In the genomic region with DNA sequence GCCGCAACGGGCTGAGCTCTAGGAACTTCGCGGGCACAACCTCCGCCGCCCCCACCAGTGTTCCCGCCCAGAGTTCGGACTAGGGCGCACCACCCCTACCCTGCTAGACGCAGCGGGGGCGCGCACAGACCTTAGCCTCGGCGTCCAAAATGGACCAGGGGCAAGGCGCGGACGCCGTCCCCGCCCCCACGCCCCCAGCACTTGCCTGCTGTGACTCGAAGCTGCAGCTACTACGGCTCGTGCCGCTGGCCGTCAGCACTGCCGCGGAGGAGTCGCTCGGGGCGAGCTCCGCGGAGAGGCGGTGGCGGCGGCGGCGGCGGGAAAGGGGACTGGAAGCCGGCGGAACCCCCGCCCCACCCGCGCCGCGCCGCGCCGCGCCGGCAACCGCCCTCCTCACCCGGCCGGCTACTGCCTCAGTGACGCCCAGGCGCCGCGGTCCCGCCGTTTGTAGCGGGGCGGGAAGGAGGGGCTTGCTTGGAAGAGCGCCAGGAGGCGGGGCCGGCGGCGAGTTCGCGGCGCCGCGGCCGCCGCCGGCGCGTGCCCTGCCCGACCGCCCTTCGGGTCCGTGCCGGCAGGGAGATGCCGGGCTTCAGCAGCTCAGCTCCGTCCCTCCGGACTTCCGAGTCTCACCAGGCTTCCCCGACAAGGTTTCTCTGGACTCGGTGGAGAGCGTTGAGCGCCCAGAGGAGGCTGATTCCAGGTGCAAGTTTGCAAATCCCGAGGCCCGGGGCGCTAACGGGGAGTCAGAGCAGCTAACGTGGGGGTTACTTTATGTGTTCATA, we compare ENCODE assay signal across 10 cellular contexts. TPM values are rescaled to one million over a fixed set of nuclear protein-coding genes. Genes with fewer than 3 reads are reported as not detected.
A peak's percentile ranks its signal among the peaks of the same experiment; 100 is the strongest.
DNase-seq lines count a peak whose midpoint lies in the region; ATAC-seq and TF ChIP-seq lines count a peak whose summit lies in the region.
"Had no signal": no experiment of that assay in that cellular context is flagged by ENCODE, and none has a peak within 500 bp of the region (broad histone marks: within the 10 kb centered on the region; RNA-seq: fewer than 3 reads in every experiment).

No MANE protein-coding gene starts in this region.

- 0 to 2% methylated on average over 70 to 95 of the region's 95 CpGs for WGBS in heart right ventricle, 2 donors

- intact Hi-C loops in PC-3 (cut with micrococcal nuclease): loop anchor here (5.0 to 10.0 kb wide), 3 partner anchors 89 to 697 kb away; no protein-coding TSS in a partner anchor
- intact Hi-C loops in heart right ventricle (cut with DNase I): loop anchor here in 1 of 10 donors (10.0 kb wide), 1 partner anchor 297 kb away; no protein-coding TSS in a partner anchor

- POLR2A ChIA-PET in PC-3 (lab: Charles Lee; ENCODE audit: unreplicated experiment): no interaction called here

- H3K27ac ChIP-seq in PC-3 (ENCODE audit: low read length) (peak overlapping the region; percentile 34; the same call in 1 of the 2 replicates), heart right ventricle (no peak overlapping the region)

- CTCF ChIA-PET in PC-3 (lab: Charles Lee): no interaction called here

- peaks cover 38% of the 10 kb centered on the region for H3K27me3 Mint-ChIP-seq in stimulated activated memory B cell treated with anti-CD40 and anti-IgM and Interleukin-4, amounts not matched to agents 10 μg/mL and 1 μg/mL and 100 μg/mL, for 72 hours

- BruUV-seq in PC-3 (replicated peaks; lab: Mats Ljungman, UMichigan): no TSS peak

- no peaks in the 10 kb centered on the region for H3K36me3 ChIP-seq in HAP-1 (replicated peaks)
- H3K36me3 ChIP-seq in PC-3 (ENCODE audit: low read depth, low read length): no peaks in the 10 kb centered on the region
- no peaks in the 10 kb centered on the region for H3K36me3 ChIP-seq in heart right ventricle

- H3K4me2 ChIP-seq in PC-3 (ENCODE audit: low read length): peak overlapping the region; percentile 88

- peaks cover 26% of the 10 kb centered on the region; the same call in 1 of the 2 replicates for H4K20me1 ChIP-seq in PC-3 (ENCODE audit: low read length)

- H3K79me2 ChIP-seq in PC-3 (ENCODE audit: low read length): peaks cover 48% of the 10 kb centered on the region

- no peaks in the 10 kb centered on the region for H3F3A ChIP-seq in PC-3 (ENCODE audit: low read length, unreplicated experiment)

- peaks cover 9% of the 10 kb centered on the region for H3K9me3 Mint-ChIP-seq in stimulated activated memory B cell treated with anti-CD40 and anti-IgM and Interleukin-4, amounts not matched to agents 10 μg/mL and 1 μg/mL and 100 μg/mL, for 72 hours

- H3K4me1 ChIP-seq in HAP-1 (peaks cover 4% of the 10 kb centered on the region), PC-3 (ENCODE audit: insufficient read depth, low read length) (peaks cover 16% of the 10 kb centered on the region), heart right ventricle (peaks cover 0 to 38% (median 20%) of the 10 kb centered on the region in 9 donors)

- peak overlapping the region; percentile 83 for H2AFZ ChIP-seq in PC-3 (ENCODE audit: low read length)

- H3K9ac ChIP-seq in PC-3 (ENCODE audit: low read length): peak overlapping the region; percentile 70

- TF ChIP-seq CTCF in PC-3 (conservative IDR thresholded peaks at IDR 0.05; ENCODE audit: low read depth, low read length) (no peak), heart right ventricle (IDR thresholded peaks at IDR 0.05) (no peak), retinal pigment epithelial cell (conservative IDR thresholded peaks at IDR 0.05; ENCODE audit: low read depth, low read length) (no peak)

- in situ Hi-C loops in HAP-1 (cut with MboI; ENCODE audit: low sequenced_read_pairs): no loop called here

- ATAC-seq in PC-3 (peak; percentile 25), heart right ventricle (peak in 3 of 8 donors; percentile 25 to 35 (median 26)), GM19455 (IDR thresholded peaks at IDR 0.05; ENCODE audit: unreplicated experiment) (no peak), HG03045 (IDR thresholded peaks at IDR 0.05; ENCODE audit: unreplicated experiment) (no peak)
- no peak for ATAC-seq in stimulated activated memory B cell treated with anti-CD40 and anti-IgM and Interleukin-4, amounts not matched to agents 10 μg/mL and 1 μg/mL and 100 μg/mL, for 72 hours

- H3K4me1 Mint-ChIP-seq in stimulated activated memory B cell treated with anti-CD40 and anti-IgM and Interleukin-4, amounts not matched to agents 10 μg/mL and 1 μg/mL and 100 μg/mL, for 72 hours: no peaks in the 10 kb centered on the region

- no peak overlapping the region for H3K27ac Mint-ChIP-seq in stimulated activated memory B cell treated with anti-CD40 and anti-IgM and Interleukin-4, amounts not matched to agents 10 μg/mL and 1 μg/mL and 100 μg/mL, for 72 hours

- H3K9me3 ChIP-seq in HAP-1 (no peaks in the 10 kb centered on the region; the same call in 1 of the 2 replicates), PC-3 (ENCODE audit: low read length) (no peaks in the 10 kb centered on the region), heart right ventricle (peaks cover 0 to 3% (median 0%) of the 10 kb centered on the region in 11 donors)

- no peaks in the 10 kb centered on the region for H3K9me2 ChIP-seq in PC-3 (replicated peaks; ENCODE audit: low read length)

- H3K4me3 ChIP-seq in HAP-1: peak overlapping the region; percentile 57
- H3K4me3 ChIP-seq in PC-3 (ENCODE audit: low read length): peak overlapping the region; percentile 75
- peak overlapping the region; percentile 23 to 50 (median 37) for H3K4me3 ChIP-seq in heart right ventricle
- peak overlapping the region; percentile 47 for H3K4me3 ChIP-seq in retinal pigment epithelial cell (ENCODE audit: low read length)

- no peaks in the 10 kb centered on the region for H3K36me3 Mint-ChIP-seq in stimulated activated memory B cell treated with anti-CD40 and anti-IgM and Interleukin-4, amounts not matched to agents 10 μg/mL and 1 μg/mL and 100 μg/mL, for 72 hours

- no peak overlapping the region for H3K4me3 Mint-ChIP-seq in stimulated activated memory B cell treated with anti-CD40 and anti-IgM and Interleukin-4, amounts not matched to agents 10 μg/mL and 1 μg/mL and 100 μg/mL, for 72 hours

- DNase-seq in HAP-1 (ENCODE audit: low spot score in 2 of 2) (peak; percentile 47 to 82), PC-3 (peak; percentile 54), heart right ventricle (peak in 1 of 2 donors; percentile 11), retinal pigment epithelial cell (ENCODE audit: low read depth) (no peak), UCSD-AML1 (lab: John Stamatoyannopoulos, UW; ENCODE audit: unreplicated experiment) (no peak)
- DNase-seq: T-helper 9 cell had no signal

- no peaks in the 10 kb centered on the region for H3K27me3 ChIP-seq in HAP-1 (ENCODE audit: low read depth)
- no peaks in the 10 kb centered on the region for H3K27me3 ChIP-seq in PC-3 (ENCODE audit: low read length)
- H3K27me3 ChIP-seq in heart right ventricle: peaks cover 29 to 100% (median 92%) of the 10 kb centered on the region in 7 donors

RNA-seq across cellular contexts. Expression of gene ELAVL2, which starts 4.4 kb away (rescaled TPM):
- total RNA-seq in PC-3 (2014; rRNA removed) (10.9 and 16.3 TPM in 2 replicates), heart right ventricle (under 1 TPM in 6 of 10 donors, not detected in 4; 0.09 to 0.64 (median 0.12) TPM)
- under 1 TPM in 1 of 2 donors, not detected in 1; under 0.01 TPM for polyA plus RNA-seq in heart right ventricle
- total RNA-seq: fibroblast of villous mesenchyme had no signal

Comparison
In these comparisons a context has a peak if more than half of its experiments do, and no peak if none do; other contexts are left out.
1. DNase-seq: peak in HAP-1 (2 of 2) and PC-3 (single experiment); none in retinal pigment epithelial cell (single experiment) and UCSD-AML1 (single experiment).
2. Peak in every context shown above with its lines, with median percentiles within 50 percentile points of each other: H3K4me3 ChIP-seq.